ENCODE assay signal across 8 cellular contexts in the genomic region with DNA sequence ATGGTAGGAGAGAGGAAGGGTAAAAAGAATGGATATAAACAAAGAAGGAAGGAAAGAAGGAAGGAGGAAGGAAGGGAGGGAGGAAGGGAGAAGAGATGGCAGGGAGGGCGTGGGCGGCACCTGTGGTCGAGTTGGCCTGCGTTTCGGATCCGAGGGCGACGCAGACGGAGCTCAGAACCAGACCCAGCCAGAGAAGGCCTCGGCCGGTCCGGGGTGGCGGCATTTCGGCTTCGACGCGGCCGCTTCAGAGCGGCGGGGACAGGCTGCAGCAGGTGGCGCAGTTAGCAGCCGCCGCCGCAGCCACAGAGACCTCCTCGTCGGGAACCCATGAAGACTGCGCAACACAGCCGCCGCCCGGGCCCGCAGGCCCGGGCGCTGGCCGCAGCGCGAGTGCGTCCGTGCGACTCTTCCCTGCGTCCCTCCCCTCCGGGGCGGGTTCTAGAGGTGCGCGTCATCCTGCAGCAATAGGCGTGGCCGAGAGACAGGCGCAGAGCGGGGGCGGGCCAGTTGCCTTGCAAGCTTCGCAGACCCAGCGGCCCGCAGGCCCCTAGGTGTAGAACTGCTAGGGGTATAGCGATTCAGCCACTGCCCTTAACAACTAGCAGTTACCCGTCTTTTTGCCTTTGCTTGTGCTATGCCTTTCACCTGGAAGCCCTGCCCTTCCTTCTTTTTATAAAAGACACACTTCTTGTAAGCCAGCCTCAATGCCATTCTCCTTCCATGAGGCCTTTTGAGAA. TPM values are rescaled to one million over a fixed set of nuclear protein-coding genes. Genes with fewer than 3 reads are reported as not detected.
A peak's percentile ranks its signal among the peaks of the same experiment; 100 is the strongest.
DNase-seq lines count a peak whose midpoint lies in the region; ATAC-seq and TF ChIP-seq lines count a peak whose summit lies in the region.

A gene with protein sequence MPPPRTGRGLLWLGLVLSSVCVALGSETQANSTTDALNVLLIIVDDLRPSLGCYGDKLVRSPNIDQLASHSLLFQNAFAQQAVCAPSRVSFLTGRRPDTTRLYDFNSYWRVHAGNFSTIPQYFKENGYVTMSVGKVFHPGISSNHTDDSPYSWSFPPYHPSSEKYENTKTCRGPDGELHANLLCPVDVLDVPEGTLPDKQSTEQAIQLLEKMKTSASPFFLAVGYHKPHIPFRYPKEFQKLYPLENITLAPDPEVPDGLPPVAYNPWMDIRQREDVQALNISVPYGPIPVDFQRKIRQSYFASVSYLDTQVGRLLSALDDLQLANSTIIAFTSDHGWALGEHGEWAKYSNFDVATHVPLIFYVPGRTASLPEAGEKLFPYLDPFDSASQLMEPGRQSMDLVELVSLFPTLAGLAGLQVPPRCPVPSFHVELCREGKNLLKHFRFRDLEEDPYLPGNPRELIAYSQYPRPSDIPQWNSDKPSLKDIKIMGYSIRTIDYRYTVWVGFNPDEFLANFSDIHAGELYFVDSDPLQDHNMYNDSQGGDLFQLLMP (minus strand): TSS at position 392 of the 737 bp plus-strand sequence. CDS start 169 bp downstream, at position 223.

- H3K27ac ChIP-seq in thoracic aorta = peak within 1 kb of the TSS; percentile 84 to 90

- H3K27me3 Mint-ChIP-seq in activated naive CD8-positive, alpha-beta T cell treated with anti-CD3 and anti-CD28 coated beads for 36 hours = peaks cover under 1% of the 10 kb centered on the region
- H3K27me3 Mint-ChIP-seq in glutamatergic neuron (ENCODE audit: unreplicated experiment) = peaks cover 12% of the 10 kb centered on the region
- H3K27me3 Mint-ChIP-seq in osteocyte (ENCODE audit: unreplicated experiment) = peaks cover 2% of the 10 kb centered on the region

- H3K4me1 Mint-ChIP-seq in activated naive CD8-positive, alpha-beta T cell treated with anti-CD3 and anti-CD28 coated beads for 36 hours = peaks cover 24% of the 10 kb centered on the region
- H3K4me1 Mint-ChIP-seq in glutamatergic neuron (ENCODE audit: low read depth, unreplicated experiment) (peaks cover 4% of the 10 kb centered on the region), osteocyte (ENCODE audit: unreplicated experiment) (peaks cover 11% of the 10 kb centered on the region)

- ATAC-seq in HG02610 (IDR thresholded peaks at IDR 0.05; ENCODE audit: unreplicated experiment) = peak; percentile 78
- peak; percentile 70 for ATAC-seq in thoracic aorta (ENCODE audit: insufficient number of reproducible peaks, low FRiP score, low read depth)

- H3K4me3 Mint-ChIP-seq in activated naive CD8-positive, alpha-beta T cell treated with anti-CD3 and anti-CD28 coated beads for 36 hours = peak within 1 kb of the TSS; percentile 93
- H3K4me3 Mint-ChIP-seq in glutamatergic neuron (ENCODE audit: unreplicated experiment) = peak within 1 kb of the TSS; percentile 99
- peak within 1 kb of the TSS; percentile 81 for H3K4me3 Mint-ChIP-seq in osteocyte (ENCODE audit: unreplicated experiment)

- no peak for TF ChIP-seq CTCF in GM10266 (IDR thresholded peaks at IDR 0.05; ENCODE audit: control insufficient read depth, insufficient read depth, low read depth, missing control alignments)
- TF ChIP-seq CTCF in glutamatergic neuron (IDR thresholded peaks at IDR 0.05; ENCODE audit: partially characterized antibody, unreplicated experiment) = no peak
- no peak for TF ChIP-seq CTCF in osteocyte (IDR thresholded peaks at IDR 0.05)
- TF ChIP-seq CTCF in thoracic aorta (IDR thresholded peaks at IDR 0.05) = no peak

- H3K27me3 ChIP-seq in thoracic aorta (replicated peaks; ENCODE audit: insufficient read depth) = no peaks in the 10 kb centered on the region

- H3K4me3 ChIP-seq in thoracic aorta = peak within 1 kb of the TSS; percentile 80

- no peaks in the 10 kb centered on the region for H3K9me3 Mint-ChIP-seq in activated naive CD8-positive, alpha-beta T cell treated with anti-CD3 and anti-CD28 coated beads for 36 hours
- H3K9me3 Mint-ChIP-seq in glutamatergic neuron (ENCODE audit: unreplicated experiment) (peaks cover 9% of the 10 kb centered on the region), osteocyte (ENCODE audit: unreplicated experiment) (peaks cover 4% of the 10 kb centered on the region)

- H3K4me1 ChIP-seq in thoracic aorta (ENCODE audit: control insufficient read depth in 1 of 2, low read depth in 2 of 2) = peaks cover 2 to 18% of the 10 kb centered on the region in 2 donors

- H3K27ac Mint-ChIP-seq in activated naive CD8-positive, alpha-beta T cell treated with anti-CD3 and anti-CD28 coated beads for 36 hours = peak within 1 kb of the TSS; percentile 88
- H3K27ac Mint-ChIP-seq in glutamatergic neuron (ENCODE audit: unreplicated experiment) = peak within 1 kb of the TSS; percentile 95
- peak within 1 kb of the TSS; percentile 86 for H3K27ac Mint-ChIP-seq in osteocyte (ENCODE audit: unreplicated experiment)

- no peaks in the 10 kb centered on the region for H3K9me3 ChIP-seq in thoracic aorta

- peaks cover 8% of the 10 kb centered on the region for H3K36me3 ChIP-seq in thoracic aorta

- H3K36me3 Mint-ChIP-seq in activated naive CD8-positive, alpha-beta T cell treated with anti-CD3 and anti-CD28 coated beads for 36 hours = peaks cover 6% of the 10 kb centered on the region
- H3K36me3 Mint-ChIP-seq in glutamatergic neuron (ENCODE audit: unreplicated experiment) (no peaks in the 10 kb centered on the region), osteocyte (ENCODE audit: unreplicated experiment) (peaks cover 2% of the 10 kb centered on the region)

- DNase-seq in GM10266 (ENCODE audit: extremely low spot score) (peak; percentile 72), NCI-H1092 treated with DMSO at 0.1 percent for 48 hours (lab: John Stamatoyannopoulos, UW) (peak; percentile 90), SKM-1 treated with dmso at 0.1 percent for 144 hours (lab: John Stamatoyannopoulos, UW; ENCODE audit: unreplicated experiment) (peak; percentile 82), glutamatergic neuron (peak; percentile 88), osteocyte (ENCODE audit: extremely low spot score, unreplicated experiment) (peak; percentile 93), thoracic aorta (ENCODE audit: low spot score) (peak; percentile 66)
- DNase-seq in activated naive CD8-positive, alpha-beta T cell treated with anti-CD3 and anti-CD28 coated beads for 36 hours = peak; percentile 88

RNA-seq across cellular contexts. Expression of the gene that starts here (rescaled TPM):
- 10 to 100 TPM; 38.5 to 38.8 TPM for total RNA-seq in activated naive CD8-positive, alpha-beta T cell treated with anti-CD3 and anti-CD28 coated beads for 36 hours
- 86.4 TPM for total RNA-seq in glutamatergic neuron (ENCODE audit: unreplicated experiment)
- 63.7 and 67.6 TPM in 2 replicates for total RNA-seq in osteocyte
- 100 to 1,000 TPM; 204 to 210 TPM for total RNA-seq in thoracic aorta

Comparison
In these comparisons a context has a peak if more than half of its experiments do, and no peak if none do; other contexts are left out.
1. Peak in every context shown above with its lines: DNase-seq, ATAC-seq, H3K4me3 ChIP-seq and H3K27ac ChIP-seq.